In genomic region chr5:39623291-39623865, GRCh38 we compare ENCODE assay signal across 1 cellular context.
TF ChIP-seq lines count a peak whose summit lies in the region.

No MANE protein-coding gene starts in this region.

TF ChIP-seq in HepG2, 621 proteins besides CTCF, POLR2A, EP300 and RAD21 (continued from another document):
- TF ChIP-seq ZBTB43 (CRISPR knock-in tag; conservative IDR thresholded peaks at IDR 0.05) (no peak), ZNF670 (CRISPR knock-in tag; IDR thresholded peaks at IDR 0.05; ENCODE audit: borderline replicate concordance) (no peak)
